ENCODE assay signal across 18 cellular contexts in the genomic region with DNA sequence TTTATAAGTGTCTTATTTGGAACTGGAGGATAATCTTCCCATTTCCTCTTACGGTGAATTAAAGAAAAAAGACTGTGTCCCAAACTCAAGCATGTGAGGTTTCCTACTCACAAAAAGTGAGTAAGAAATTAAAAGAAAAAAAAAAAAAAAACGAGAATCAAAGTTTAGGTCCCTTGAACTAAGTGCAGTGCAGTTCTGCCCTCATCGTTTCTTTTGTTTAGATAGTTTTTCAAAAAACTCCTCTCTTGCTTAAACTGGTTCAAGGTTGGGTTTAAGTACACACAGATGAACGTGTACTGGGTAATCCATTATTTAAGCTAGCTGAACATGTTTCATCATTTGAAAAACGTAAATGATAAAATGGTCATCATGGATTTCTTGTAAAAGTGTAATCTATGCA.
DNase-seq lines count a peak whose midpoint lies in the region; ATAC-seq and TF ChIP-seq lines count a peak whose summit lies in the region.
"Had no signal": no experiment of that assay in that cellular context is flagged by ENCODE, and none has a peak within 500 bp of the region (broad histone marks: within the 10 kb centered on the region; RNA-seq: fewer than 3 reads in every experiment).

No MANE protein-coding gene starts in this region.

- WGBS in liver: 34% methylated on average over 5 of the region's 5 CpGs
- 71 to 85% (median 79%) methylated on average over 5 of the region's 5 CpGs for WGBS in spleen, 5 donors

- no peaks in the 10 kb centered on the region for H4K20me1 ChIP-seq in SU-DHL-6 (ENCODE audit: low read depth, low read length)
- H4K20me1 ChIP-seq: BLaER1 treated with 17β-estradiol and CSF1 and Interleukin-3, amounts not matched to agents 10 nM and 100 nM had no signal

- H2AFZ ChIP-seq in SU-DHL-6 (ENCODE audit: low read depth, low read length, severe bottlenecking): peak overlapping the region; percentile 25

- H3K4me2 ChIP-seq in SU-DHL-6 (ENCODE audit: low read depth, low read length, poor library complexity, severe bottlenecking): no peak overlapping the region
- H3K4me2 ChIP-seq: A549; BLaER1 treated with 17β-estradiol and CSF1 and Interleukin-3, amounts not matched to agents 10 nM and 100 nM had no signal

- H3K27me3 ChIP-seq in SU-DHL-6 (ENCODE audit: low read length): no peaks in the 10 kb centered on the region
- H3K27me3 ChIP-seq in liver (ENCODE audit: control insufficient read depth in 4 of 4, insufficient read depth in 4 of 4, low read length in 3 of 4): no peaks in the 10 kb centered on the region
- H3K27me3 ChIP-seq in spleen (replicated peaks in 1 of 7): no peaks in the 10 kb centered on the region
- H3K27me3 ChIP-seq: BLaER1 treated with 17β-estradiol and CSF1 and Interleukin-3, amounts not matched to agents 10 nM and 100 nM had no signal

- TF ChIP-seq CTCF in SU-DHL-6 (IDR thresholded peaks at IDR 0.05; ENCODE audit: insufficient read depth, low read length, poor library complexity, severe bottlenecking): no peak
- TF ChIP-seq CTCF in liver (IDR thresholded peaks at IDR 0.05; ENCODE audit: low read depth, low read length, missing input control): no peak
- no peak for TF ChIP-seq CTCF in spleen (IDR thresholded peaks at IDR 0.05 in 8 of 11, conservative IDR thresholded peaks at IDR 0.05 in 3 of 11)

- H3K27ac Mint-ChIP-seq in activated CD4-positive, alpha-beta T cell treated with anti-CD3 and anti-CD28 coated beads, Interleukin-2, amount 10 ng/mL, durations not matched to agents 7 days and 5 days: no peak overlapping the region
- H3K27ac Mint-ChIP-seq: B cell; CD4-positive, alpha-beta T cell; CD8-positive, alpha-beta T cell had no signal

- TF ChIP-seq RAD21 in liver (IDR thresholded peaks at IDR 0.05): peak in 1 of 2 donors; percentile 29

- no peaks in the 10 kb centered on the region for H3K4me1 Mint-ChIP-seq in activated CD4-positive, alpha-beta T cell treated with anti-CD3 and anti-CD28 coated beads, Interleukin-2, amount 10 ng/mL, durations not matched to agents 7 days and 5 days
- H3K4me1 Mint-ChIP-seq: B cell had no signal

- no peaks in the 10 kb centered on the region for H3K9me3 Mint-ChIP-seq in activated CD4-positive, alpha-beta T cell treated with anti-CD3 and anti-CD28 coated beads, Interleukin-2, amount 10 ng/mL, durations not matched to agents 7 days and 5 days
- H3K9me3 Mint-ChIP-seq: CD8-positive, alpha-beta T cell had no signal

- ATAC-seq in left lobe of liver: peak; percentile 81
- ATAC-seq in HG02678 (IDR thresholded peaks at IDR 0.05; ENCODE audit: unreplicated experiment): no peak
- ATAC-seq: A549; CD8-positive, alpha-beta T cell had no signal

- POLR2A ChIA-PET in activated CD4-positive, alpha-beta T cell treated with anti-CD3 and anti-CD28 coated beads, Interleukin-2, amount 10 ng/mL, durations not matched to agents 7 days and 5 days (lab: Charles Lee): no interaction called here

- no peak for TF ChIP-seq POLR2A in spleen (IDR thresholded peaks at IDR 0.05)

- H3K4me3 Mint-ChIP-seq in activated CD4-positive, alpha-beta T cell treated with anti-CD3 and anti-CD28 coated beads, Interleukin-2, amount 10 ng/mL, durations not matched to agents 7 days and 5 days: no peak overlapping the region
- H3K4me3 Mint-ChIP-seq: B cell; CD4-positive, alpha-beta T cell; CD8-positive, alpha-beta T cell had no signal

- H3K4me3 ChIP-seq in SU-DHL-6 (ENCODE audit: insufficient read depth, low read length, poor library complexity, severe bottlenecking) (no peak overlapping the region), liver (ENCODE audit: low read depth in 1 of 3, low read length in 3 of 3) (no peak overlapping the region), spleen (no peak overlapping the region)
- H3K4me3 ChIP-seq: A549; BLaER1 treated with 17β-estradiol and CSF1 and Interleukin-3, amounts not matched to agents 10 nM and 100 nM had no signal

- CTCF ChIA-PET in activated CD4-positive, alpha-beta T cell treated with anti-CD3 and anti-CD28 coated beads, Interleukin-2, amount 10 ng/mL, durations not matched to agents 7 days and 5 days (lab: Charles Lee): no interaction called here

- no peak overlapping the region for H3K27ac ChIP-seq in SU-DHL-6 (ENCODE audit: low read depth, low read length)
- H3K27ac ChIP-seq in liver (ENCODE audit: low read depth in 1 of 2, low read length in 2 of 2): peak overlapping the region in 1 of 2 donors; percentile 46
- H3K27ac ChIP-seq in spleen: no peak overlapping the region
- H3K27ac ChIP-seq: 22Rv1; A549; BLaER1 treated with 17β-estradiol and CSF1 and Interleukin-3, amounts not matched to agents 10 nM and 100 nM; C4-2B had no signal

- DNase-seq in left lobe of liver (ENCODE audit: low spot score) (no peak), spleen (no peak)
- DNase-seq in activated CD4-positive, alpha-beta T cell treated with anti-CD3 and anti-CD28 coated beads, Interleukin-2, amount 10 ng/mL, durations not matched to agents 7 days and 5 days: no peak
- DNase-seq: AML-193; Caco-2; Calu3; CD4-positive, alpha-beta T cell; CD8-positive, alpha-beta T cell; DMS79 treated with DMSO at 0.1 percent for 48 hours; GF-D8 had no signal

- H3K36me3 ChIP-seq in SU-DHL-6 (ENCODE audit: low read length): no peaks in the 10 kb centered on the region
- no peaks in the 10 kb centered on the region for H3K36me3 ChIP-seq in liver (ENCODE audit: control insufficient read depth in 4 of 4, insufficient read depth in 3 of 4, low read depth in 1 of 4, low read length in 3 of 4)
- H3K36me3 ChIP-seq in spleen: no peaks in the 10 kb centered on the region
- H3K36me3 ChIP-seq: BLaER1 treated with 17β-estradiol and CSF1 and Interleukin-3, amounts not matched to agents 10 nM and 100 nM had no signal

- H3K9ac ChIP-seq in SU-DHL-6 (ENCODE audit: low read length) (no peak overlapping the region), liver (ENCODE audit: low read depth in 1 of 2, low read length in 2 of 2) (no peak overlapping the region)
- H3K9ac ChIP-seq: BLaER1 treated with 17β-estradiol and CSF1 and Interleukin-3, amounts not matched to agents 10 nM and 100 nM had no signal

- intact Hi-C loops in spleen (cut with DNase I; ENCODE audit: low total_unique reads): no loop called here

- no peaks in the 10 kb centered on the region for H3K36me3 Mint-ChIP-seq in activated CD4-positive, alpha-beta T cell treated with anti-CD3 and anti-CD28 coated beads, Interleukin-2, amount 10 ng/mL, durations not matched to agents 7 days and 5 days (ENCODE audit: low read depth)
- H3K36me3 Mint-ChIP-seq: CD8-positive, alpha-beta T cell had no signal

- H3K4me1 ChIP-seq in liver (ENCODE audit: control insufficient read depth in 4 of 4, insufficient read depth in 4 of 4, low read length in 3 of 4) (peaks cover 0 to 8% (median 4%) of the 10 kb centered on the region in 4 donors), spleen (no peaks in the 10 kb centered on the region)
- H3K4me1 ChIP-seq: A549; BLaER1 treated with 17β-estradiol and CSF1 and Interleukin-3, amounts not matched to agents 10 nM and 100 nM; Caco-2 had no signal

- H3K79me2 ChIP-seq in SU-DHL-6 (ENCODE audit: insufficient read depth, low read length): no peaks in the 10 kb centered on the region

- H3K27me3 Mint-ChIP-seq in activated CD4-positive, alpha-beta T cell treated with anti-CD3 and anti-CD28 coated beads, Interleukin-2, amount 10 ng/mL, durations not matched to agents 7 days and 5 days: no peaks in the 10 kb centered on the region
- H3K27me3 Mint-ChIP-seq: B cell; CD4-positive, alpha-beta T cell had no signal

- no peaks in the 10 kb centered on the region for H3K9me2 ChIP-seq in SU-DHL-6 (replicated peaks; ENCODE audit: insufficient read depth, low read length)

- no peaks in the 10 kb centered on the region for H3F3A ChIP-seq in SU-DHL-6 (ENCODE audit: insufficient read depth)

- no peaks in the 10 kb centered on the region for H3K9me3 ChIP-seq in SU-DHL-6 (ENCODE audit: insufficient read depth, low read length)
- H3K9me3 ChIP-seq in liver (ENCODE audit: control insufficient read depth in 4 of 4, low read length in 3 of 4): no peaks in the 10 kb centered on the region
- H3K9me3 ChIP-seq in spleen: no peaks in the 10 kb centered on the region
- H3K9me3 ChIP-seq: A549; BLaER1 treated with 17β-estradiol and CSF1 and Interleukin-3, amounts not matched to agents 10 nM and 100 nM; Caco-2 had no signal

TF ChIP-seq in liver, 16 proteins besides CTCF, POLR2A, EP300 and RAD21 (continues in another document):
- TF ChIP-seq FOXA1 (IDR thresholded peaks at IDR 0.05): peak; percentile 75
- TF ChIP-seq, protein P1, sequence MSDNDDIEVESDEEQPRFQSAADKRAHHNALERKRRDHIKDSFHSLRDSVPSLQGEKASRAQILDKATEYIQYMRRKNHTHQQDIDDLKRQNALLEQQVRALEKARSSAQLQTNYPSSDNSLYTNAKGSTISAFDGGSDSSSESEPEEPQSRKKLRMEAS (IDR thresholded peaks at IDR 0.05): peak; percentile 33
- TF ChIP-seq, protein P2, sequence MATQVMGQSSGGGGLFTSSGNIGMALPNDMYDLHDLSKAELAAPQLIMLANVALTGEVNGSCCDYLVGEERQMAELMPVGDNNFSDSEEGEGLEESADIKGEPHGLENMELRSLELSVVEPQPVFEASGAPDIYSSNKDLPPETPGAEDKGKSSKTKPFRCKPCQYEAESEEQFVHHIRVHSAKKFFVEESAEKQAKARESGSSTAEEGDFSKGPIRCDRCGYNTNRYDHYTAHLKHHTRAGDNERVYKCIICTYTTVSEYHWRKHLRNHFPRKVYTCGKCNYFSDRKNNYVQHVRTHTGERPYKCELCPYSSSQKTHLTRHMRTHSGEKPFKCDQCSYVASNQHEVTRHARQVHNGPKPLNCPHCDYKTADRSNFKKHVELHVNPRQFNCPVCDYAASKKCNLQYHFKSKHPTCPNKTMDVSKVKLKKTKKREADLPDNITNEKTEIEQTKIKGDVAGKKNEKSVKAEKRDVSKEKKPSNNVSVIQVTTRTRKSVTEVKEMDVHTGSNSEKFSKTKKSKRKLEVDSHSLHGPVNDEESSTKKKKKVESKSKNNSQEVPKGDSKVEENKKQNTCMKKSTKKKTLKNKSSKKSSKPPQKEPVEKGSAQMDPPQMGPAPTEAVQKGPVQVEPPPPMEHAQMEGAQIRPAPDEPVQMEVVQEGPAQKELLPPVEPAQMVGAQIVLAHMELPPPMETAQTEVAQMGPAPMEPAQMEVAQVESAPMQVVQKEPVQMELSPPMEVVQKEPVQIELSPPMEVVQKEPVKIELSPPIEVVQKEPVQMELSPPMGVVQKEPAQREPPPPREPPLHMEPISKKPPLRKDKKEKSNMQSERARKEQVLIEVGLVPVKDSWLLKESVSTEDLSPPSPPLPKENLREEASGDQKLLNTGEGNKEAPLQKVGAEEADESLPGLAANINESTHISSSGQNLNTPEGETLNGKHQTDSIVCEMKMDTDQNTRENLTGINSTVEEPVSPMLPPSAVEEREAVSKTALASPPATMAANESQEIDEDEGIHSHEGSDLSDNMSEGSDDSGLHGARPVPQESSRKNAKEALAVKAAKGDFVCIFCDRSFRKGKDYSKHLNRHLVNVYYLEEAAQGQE (IDR thresholded peaks at IDR 0.05): peak; percentile 47
- TF ChIP-seq GABPA (IDR thresholded peaks at IDR 0.05 in 1 of 2, conservative IDR thresholded peaks at IDR 0.05 in 1 of 2): no peak
- peak; percentile 79 for TF ChIP-seq FOXA2 (IDR thresholded peaks at IDR 0.05)
- no peak for TF ChIP-seq NR2F2 (IDR thresholded peaks at IDR 0.05)
- no peak for TF ChIP-seq TAF1 (conservative IDR thresholded peaks at IDR 0.05)
- peak; percentile 40 for TF ChIP-seq YY1 (IDR thresholded peaks at IDR 0.05)
